Comparison of ENCODE assay signal across 8 cellular contexts in genomic region chr14:96104469-96105057, GRCh38.
A peak's percentile ranks its signal among the peaks of the same experiment; 100 is the strongest.
DNase-seq lines count a peak whose midpoint lies in the region; ATAC-seq and TF ChIP-seq lines count a peak whose summit lies in the region.

No MANE protein-coding gene starts in this region.

- H3K27me3 ChIP-seq in Caco-2 (replicated peaks; ENCODE audit: control insufficient read depth, insufficient read depth, low read length): no peaks in the 10 kb centered on the region
- no peaks in the 10 kb centered on the region for H3K27me3 ChIP-seq in MM.1S (replicated peaks; ENCODE audit: insufficient read depth, low read length)
- no peaks in the 10 kb centered on the region for H3K27me3 ChIP-seq in muscle layer of colon (ENCODE audit: control insufficient read depth in 1 of 2, insufficient read depth in 2 of 2, low read length in 2 of 2)
- no peaks in the 10 kb centered on the region for H3K27me3 ChIP-seq in HAP-1 (ENCODE audit: low read depth)

- H3K9me3 ChIP-seq in Caco-2: no peaks in the 10 kb centered on the region
- no peaks in the 10 kb centered on the region for H3K9me3 ChIP-seq in MM.1S (replicated peaks; ENCODE audit: insufficient read depth, low read length)
- H3K9me3 ChIP-seq in muscle layer of colon (ENCODE audit: low read length): no peaks in the 10 kb centered on the region
- no peaks in the 10 kb centered on the region for H3K9me3 ChIP-seq in HAP-1

- H3K4me3 Mint-ChIP-seq in Caco-2 (ENCODE audit: unreplicated experiment): no peak overlapping the region

- DNase-seq in Caco-2: peak; percentile 40 to 61
- peak; percentile 76 for DNase-seq in MM.1S
- peak; percentile 7 to 52 for DNase-seq in dermis microvascular lymphatic vessel endothelial cell (ENCODE audit: low read depth in 2 of 2)
- no peak for DNase-seq in stimulated activated CD4-positive, alpha-beta T cell treated with anti-CD3 and anti-CD28 coated beads, Interleukin-4, amount 100 ng/mL, for 1 hour
- no peak for DNase-seq in HAP-1 (ENCODE audit: low spot score in 2 of 2)

- H3K79me2 ChIP-seq in MM.1S (ENCODE audit: low read length): no peaks in the 10 kb centered on the region

- H3K36me3 ChIP-seq in Caco-2 (ENCODE audit: control insufficient read depth, insufficient read depth, low read length) (no peaks in the 10 kb centered on the region), MM.1S (replicated peaks; ENCODE audit: insufficient read depth, low read length) (no peaks in the 10 kb centered on the region), muscle layer of colon (ENCODE audit: insufficient read depth, low read length) (no peaks in the 10 kb centered on the region), HAP-1 (replicated peaks) (no peaks in the 10 kb centered on the region)

- H3K36me3 Mint-ChIP-seq in Caco-2 (ENCODE audit: insufficient read depth, unreplicated experiment): no peaks in the 10 kb centered on the region

- BruUV-seq in Caco-2 (replicated peaks; lab: Mats Ljungman, UMichigan): no TSS peak

- TF ChIP-seq CTCF in Caco-2 (IDR thresholded peaks at IDR 0.05; ENCODE audit: insufficient read depth in 1 of 2, low read depth in 1 of 2, low read length in 1 of 2, severe bottlenecking in 1 of 2, unreplicated experiment in 1 of 2) (no peak), MM.1S (IDR thresholded peaks at IDR 0.05; ENCODE audit: low read length) (no peak)

- POLR2A ChIA-PET in Caco-2 (lab: Charles Lee): no interaction called here

- H3K4me3 ChIP-seq in Caco-2 (ENCODE audit: low read depth, low read length): no peak overlapping the region
- peak overlapping the region; percentile 27 for H3K4me3 ChIP-seq in MM.1S (ENCODE audit: low read length)
- H3K4me3 ChIP-seq in muscle layer of colon (ENCODE audit: low read depth in 1 of 2, low read length in 2 of 2): no peak overlapping the region
- no peak overlapping the region for H3K4me3 ChIP-seq in HAP-1

- in situ Hi-C loops in HAP-1 (cut with MboI; ENCODE audit: low sequenced_read_pairs): loop anchor here (5.0 kb wide), 2 partner anchors 107 to 168 kb away; no protein-coding TSS in a partner anchor

- H3K27me3 Mint-ChIP-seq in Caco-2 (ENCODE audit: insufficient read depth, unreplicated experiment): no peaks in the 10 kb centered on the region

- no peak for ATAC-seq in HG02973 (IDR thresholded peaks at IDR 0.05; ENCODE audit: unreplicated experiment)
- no peak for ATAC-seq in GM21360 (IDR thresholded peaks at IDR 0.05; ENCODE audit: unreplicated experiment)

- CTCF ChIA-PET in Caco-2 (lab: Charles Lee): interaction anchor here (0.6 kb wide), 1 partner anchor 79 kb away, joined by 3 read pairs; no protein-coding TSS in a partner anchor

- no peaks in the 10 kb centered on the region for H4K20me1 ChIP-seq in MM.1S (ENCODE audit: insufficient read depth, low read length)

- peak overlapping the region; percentile 76; the same call in 1 of the 2 replicates for H3K4me2 ChIP-seq in MM.1S (ENCODE audit: low read depth, low read length)

- H3K9me2 ChIP-seq in MM.1S (replicated peaks; ENCODE audit: insufficient read depth, low read length): no peaks in the 10 kb centered on the region

- intact Hi-C loops in Caco-2 (cut with micrococcal nuclease; ENCODE audit: unreplicated experiment): no loop called here

- no peaks in the 10 kb centered on the region for H3K9me3 Mint-ChIP-seq in Caco-2 (ENCODE audit: unreplicated experiment)

- H2AFZ ChIP-seq in MM.1S (ENCODE audit: low read length): peak overlapping the region; percentile 53

- H3K27ac ChIP-seq in MM.1S (ENCODE audit: low read length) (peak overlapping the region; percentile 66; the same call in 1 of the 2 replicates), muscle layer of colon (ENCODE audit: low read depth, low read length) (peak overlapping the region; percentile 94)

- peak overlapping the region; percentile 30; the same call in 1 of the 2 replicates for H3K9ac ChIP-seq in MM.1S (ENCODE audit: low read length)
- H3K9ac ChIP-seq in muscle layer of colon (ENCODE audit: low read length): peak overlapping the region; percentile 39

- H3F3A ChIP-seq in MM.1S (ENCODE audit: insufficient read depth, low read length): no peaks in the 10 kb centered on the region

- peaks cover 7% of the 10 kb centered on the region for H3K4me1 Mint-ChIP-seq in Caco-2 (ENCODE audit: low read depth, unreplicated experiment)

- no peak overlapping the region for H3K27ac Mint-ChIP-seq in Caco-2 (ENCODE audit: unreplicated experiment)

- H3K4me1 ChIP-seq in Caco-2: peaks cover 38% of the 10 kb centered on the region
- H3K4me1 ChIP-seq in MM.1S (ENCODE audit: low read length): peaks cover 5% of the 10 kb centered on the region
- H3K4me1 ChIP-seq in muscle layer of colon (ENCODE audit: insufficient read depth, low read length): peaks cover 35% of the 10 kb centered on the region
- no peaks in the 10 kb centered on the region for H3K4me1 ChIP-seq in HAP-1

Comparison
In these comparisons a context has a peak if more than half of its experiments do, and no peak if none do; other contexts are left out.
1. DNase-seq: peak in Caco-2 (2 of 2), MM.1S (single experiment) and dermis microvascular lymphatic vessel endothelial cell (2 of 2); none in stimulated activated CD4-positive, alpha-beta T cell treated with anti-CD3 and anti-CD28 coated beads, Interleukin-4, amount 100 ng/mL, for 1 hour (single experiment) and HAP-1 (0 of 2).